In genomic region chr10:88926484-88927249, GRCh38 we compare ENCODE assay signal across 2 cellular contexts.
TF ChIP-seq lines count a peak whose summit lies in the region.

No MANE protein-coding gene starts in this region.

TF ChIP-seq in GM23338, 12 proteins besides CTCF, POLR2A, EP300 and RAD21 (continued from another document):
- TF ChIP-seq ETS1 (IDR thresholded peaks at IDR 0.05) (no peak), EZH2 (IDR thresholded peaks at IDR 0.05; ENCODE audit: low read depth, unreplicated experiment) (no peak), POLR2AphosphoS5 (IDR thresholded peaks at IDR 0.05; ENCODE audit: low read depth) (no peak), ZNF114 (CRISPR knock-in tag; IDR thresholded peaks at IDR 0.05) (no peak), JUNB (IDR thresholded peaks at IDR 0.05; ENCODE audit: unreplicated experiment) (no peak), CREB1 (CRISPR knock-in tag; IDR thresholded peaks at IDR 0.05; ENCODE audit: low read depth) (no peak), ZNF331 (CRISPR knock-in tag; IDR thresholded peaks at IDR 0.05; ENCODE audit: low read depth) (no peak), EZH2phosphoT487 (IDR thresholded peaks at IDR 0.05; ENCODE audit: unreplicated experiment) (no peak), NANOG (IDR thresholded peaks at IDR 0.05; ENCODE audit: borderline replicate concordance) (no peak), REST (IDR thresholded peaks at IDR 0.05; ENCODE audit: unreplicated experiment) (no peak)
- TF ChIP-seq, protein P1, sequence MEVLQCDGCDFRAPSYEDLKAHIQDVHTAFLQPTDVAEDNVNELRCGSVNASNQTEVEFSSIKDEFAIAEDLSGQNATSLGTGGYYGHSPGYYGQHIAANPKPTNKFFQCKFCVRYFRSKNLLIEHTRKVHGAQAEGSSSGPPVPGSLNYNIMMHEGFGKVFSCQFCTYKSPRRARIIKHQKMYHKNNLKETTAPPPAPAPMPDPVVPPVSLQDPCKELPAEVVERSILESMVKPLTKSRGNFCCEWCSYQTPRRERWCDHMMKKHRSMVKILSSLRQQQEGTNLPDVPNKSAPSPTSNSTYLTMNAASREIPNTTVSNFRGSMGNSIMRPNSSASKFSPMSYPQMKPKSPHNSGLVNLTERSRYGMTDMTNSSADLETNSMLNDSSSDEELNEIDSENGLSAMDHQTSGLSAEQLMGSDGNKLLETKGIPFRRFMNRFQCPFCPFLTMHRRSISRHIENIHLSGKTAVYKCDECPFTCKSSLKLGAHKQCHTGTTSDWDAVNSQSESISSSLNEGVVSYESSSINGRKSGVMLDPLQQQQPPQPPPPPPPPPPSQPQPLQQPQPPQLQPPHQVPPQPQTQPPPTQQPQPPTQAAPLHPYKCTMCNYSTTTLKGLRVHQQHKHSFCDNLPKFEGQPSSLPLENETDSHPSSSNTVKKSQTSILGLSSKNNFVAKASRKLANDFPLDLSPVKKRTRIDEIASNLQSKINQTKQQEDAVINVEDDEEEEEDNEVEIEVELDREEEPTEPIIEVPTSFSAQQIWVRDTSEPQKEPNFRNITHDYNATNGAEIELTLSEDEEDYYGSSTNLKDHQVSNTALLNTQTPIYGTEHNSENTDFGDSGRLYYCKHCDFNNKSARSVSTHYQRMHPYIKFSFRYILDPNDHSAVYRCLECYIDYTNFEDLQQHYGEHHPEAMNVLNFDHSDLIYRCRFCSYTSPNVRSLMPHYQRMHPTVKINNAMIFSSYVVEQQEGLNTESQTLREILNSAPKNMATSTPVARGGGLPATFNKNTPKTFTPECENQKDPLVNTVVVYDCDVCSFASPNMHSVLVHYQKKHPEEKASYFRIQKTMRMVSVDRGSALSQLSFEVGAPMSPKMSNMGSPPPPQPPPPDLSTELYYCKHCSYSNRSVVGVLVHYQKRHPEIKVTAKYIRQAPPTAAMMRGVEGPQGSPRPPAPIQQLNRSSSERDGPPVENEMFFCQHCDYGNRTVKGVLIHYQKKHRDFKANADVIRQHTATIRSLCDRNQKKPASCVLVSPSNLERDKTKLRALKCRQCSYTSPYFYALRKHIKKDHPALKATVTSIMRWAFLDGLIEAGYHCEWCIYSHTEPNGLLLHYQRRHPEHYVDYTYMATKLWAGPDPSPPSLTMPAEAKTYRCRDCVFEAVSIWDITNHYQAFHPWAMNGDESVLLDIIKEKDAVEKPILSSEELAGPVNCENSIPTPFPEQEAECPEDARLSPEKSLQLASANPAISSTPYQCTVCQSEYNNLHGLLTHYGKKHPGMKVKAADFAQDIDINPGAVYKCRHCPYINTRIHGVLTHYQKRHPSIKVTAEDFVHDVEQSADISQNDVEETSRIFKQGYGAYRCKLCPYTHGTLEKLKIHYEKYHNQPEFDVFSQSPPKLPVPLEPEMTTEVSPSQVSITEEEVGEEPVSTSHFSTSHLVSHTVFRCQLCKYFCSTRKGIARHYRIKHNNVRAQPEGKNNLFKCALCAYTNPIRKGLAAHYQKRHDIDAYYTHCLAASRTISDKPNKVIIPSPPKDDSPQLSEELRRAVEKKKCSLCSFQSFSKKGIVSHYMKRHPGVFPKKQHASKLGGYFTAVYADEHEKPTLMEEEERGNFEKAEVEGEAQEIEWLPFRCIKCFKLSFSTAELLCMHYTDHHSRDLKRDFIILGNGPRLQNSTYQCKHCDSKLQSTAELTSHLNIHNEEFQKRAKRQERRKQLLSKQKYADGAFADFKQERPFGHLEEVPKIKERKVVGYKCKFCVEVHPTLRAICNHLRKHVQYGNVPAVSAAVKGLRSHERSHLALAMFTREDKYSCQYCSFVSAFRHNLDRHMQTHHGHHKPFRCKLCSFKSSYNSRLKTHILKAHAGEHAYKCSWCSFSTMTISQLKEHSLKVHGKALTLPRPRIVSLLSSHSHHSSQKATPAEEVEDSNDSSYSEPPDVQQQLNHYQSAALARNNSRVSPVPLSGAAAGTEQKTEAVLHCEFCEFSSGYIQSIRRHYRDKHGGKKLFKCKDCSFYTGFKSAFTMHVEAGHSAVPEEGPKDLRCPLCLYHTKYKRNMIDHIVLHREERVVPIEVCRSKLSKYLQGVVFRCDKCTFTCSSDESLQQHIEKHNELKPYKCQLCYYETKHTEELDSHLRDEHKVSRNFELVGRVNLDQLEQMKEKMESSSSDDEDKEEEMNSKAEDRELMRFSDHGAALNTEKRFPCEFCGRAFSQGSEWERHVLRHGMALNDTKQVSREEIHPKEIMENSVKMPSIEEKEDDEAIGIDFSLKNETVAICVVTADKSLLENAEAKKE (CRISPR knock-in tag; IDR thresholded peaks at IDR 0.05) = no peak

TF ChIP-seq in SK-N-SH, 30 proteins besides CTCF, POLR2A, EP300 and RAD21 (continued from another document):
- TF ChIP-seq, protein P2, sequence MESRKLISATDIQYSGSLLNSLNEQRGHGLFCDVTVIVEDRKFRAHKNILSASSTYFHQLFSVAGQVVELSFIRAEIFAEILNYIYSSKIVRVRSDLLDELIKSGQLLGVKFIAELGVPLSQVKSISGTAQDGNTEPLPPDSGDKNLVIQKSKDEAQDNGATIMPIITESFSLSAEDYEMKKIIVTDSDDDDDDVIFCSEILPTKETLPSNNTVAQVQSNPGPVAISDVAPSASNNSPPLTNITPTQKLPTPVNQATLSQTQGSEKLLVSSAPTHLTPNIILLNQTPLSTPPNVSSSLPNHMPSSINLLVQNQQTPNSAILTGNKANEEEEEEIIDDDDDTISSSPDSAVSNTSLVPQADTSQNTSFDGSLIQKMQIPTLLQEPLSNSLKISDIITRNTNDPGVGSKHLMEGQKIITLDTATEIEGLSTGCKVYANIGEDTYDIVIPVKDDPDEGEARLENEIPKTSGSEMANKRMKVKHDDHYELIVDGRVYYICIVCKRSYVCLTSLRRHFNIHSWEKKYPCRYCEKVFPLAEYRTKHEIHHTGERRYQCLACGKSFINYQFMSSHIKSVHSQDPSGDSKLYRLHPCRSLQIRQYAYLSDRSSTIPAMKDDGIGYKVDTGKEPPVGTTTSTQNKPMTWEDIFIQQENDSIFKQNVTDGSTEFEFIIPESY (IDR thresholded peaks at IDR 0.05; ENCODE audit: borderline replicate concordance, low read depth) = no peak
- no peak for TF ChIP-seq FOSL2 (IDR thresholded peaks at IDR 0.05; ENCODE audit: borderline replicate concordance, low read depth)
- TF ChIP-seq, protein P3, sequence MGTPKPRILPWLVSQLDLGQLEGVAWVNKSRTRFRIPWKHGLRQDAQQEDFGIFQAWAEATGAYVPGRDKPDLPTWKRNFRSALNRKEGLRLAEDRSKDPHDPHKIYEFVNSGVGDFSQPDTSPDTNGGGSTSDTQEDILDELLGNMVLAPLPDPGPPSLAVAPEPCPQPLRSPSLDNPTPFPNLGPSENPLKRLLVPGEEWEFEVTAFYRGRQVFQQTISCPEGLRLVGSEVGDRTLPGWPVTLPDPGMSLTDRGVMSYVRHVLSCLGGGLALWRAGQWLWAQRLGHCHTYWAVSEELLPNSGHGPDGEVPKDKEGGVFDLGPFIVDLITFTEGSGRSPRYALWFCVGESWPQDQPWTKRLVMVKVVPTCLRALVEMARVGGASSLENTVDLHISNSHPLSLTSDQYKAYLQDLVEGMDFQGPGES (IDR thresholded peaks at IDR 0.05; ENCODE audit: low read depth, low read length) = no peak
- no peak for TF ChIP-seq SIN3A (IDR thresholded peaks at IDR 0.05; ENCODE audit: borderline replicate concordance, low read depth, low read length)
- TF ChIP-seq RFX5 (IDR thresholded peaks at IDR 0.05; ENCODE audit: low read length) = no peak
- TF ChIP-seq MXI1 (IDR thresholded peaks at IDR 0.05; ENCODE audit: low read depth, low read length) = no peak
- no peak for TF ChIP-seq TEAD4 (IDR thresholded peaks at IDR 0.05; ENCODE audit: borderline replicate concordance, insufficient read depth)
- TF ChIP-seq JUND (IDR thresholded peaks at IDR 0.05) = no peak
- TF ChIP-seq PBX3 (IDR thresholded peaks at IDR 0.05) = peak; percentile 55; the same call in 1 of the 2 replicates
- TF ChIP-seq RCOR1 (IDR thresholded peaks at IDR 0.05; ENCODE audit: low read length) = no peak
- peak; percentile 53; the same call in 1 of the 2 replicates for TF ChIP-seq POLR2AphosphoS5 (IDR thresholded peaks at IDR 0.05; ENCODE audit: low read depth, low read length)
- TF ChIP-seq GABPA (IDR thresholded peaks at IDR 0.05; ENCODE audit: low read depth) = no peak
- no peak for TF ChIP-seq GATA2 (CRISPR knock-in tag; IDR thresholded peaks at IDR 0.05)
- TF ChIP-seq, protein P4, sequence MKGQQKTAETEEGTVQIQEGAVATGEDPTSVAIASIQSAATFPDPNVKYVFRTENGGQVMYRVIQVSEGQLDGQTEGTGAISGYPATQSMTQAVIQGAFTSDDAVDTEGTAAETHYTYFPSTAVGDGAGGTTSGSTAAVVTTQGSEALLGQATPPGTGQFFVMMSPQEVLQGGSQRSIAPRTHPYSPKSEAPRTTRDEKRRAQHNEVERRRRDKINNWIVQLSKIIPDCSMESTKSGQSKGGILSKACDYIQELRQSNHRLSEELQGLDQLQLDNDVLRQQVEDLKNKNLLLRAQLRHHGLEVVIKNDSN (IDR thresholded peaks at IDR 0.05; ENCODE audit: borderline replicate concordance, low read depth) = no peak
- TF ChIP-seq, protein P5, sequence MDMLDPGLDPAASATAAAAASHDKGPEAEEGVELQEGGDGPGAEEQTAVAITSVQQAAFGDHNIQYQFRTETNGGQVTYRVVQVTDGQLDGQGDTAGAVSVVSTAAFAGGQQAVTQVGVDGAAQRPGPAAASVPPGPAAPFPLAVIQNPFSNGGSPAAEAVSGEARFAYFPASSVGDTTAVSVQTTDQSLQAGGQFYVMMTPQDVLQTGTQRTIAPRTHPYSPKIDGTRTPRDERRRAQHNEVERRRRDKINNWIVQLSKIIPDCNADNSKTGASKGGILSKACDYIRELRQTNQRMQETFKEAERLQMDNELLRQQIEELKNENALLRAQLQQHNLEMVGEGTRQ (IDR thresholded peaks at IDR 0.05; ENCODE audit: borderline replicate concordance, low read depth, low read length) = no peak
- TF ChIP-seq EZH2phosphoT487 (IDR thresholded peaks at IDR 0.05; ENCODE audit: borderline replicate concordance, low read depth) = no peak
- no peak for TF ChIP-seq NRF1 (IDR thresholded peaks at IDR 0.05; ENCODE audit: low read depth, low read length)
- TF ChIP-seq TAF1 (IDR thresholded peaks at IDR 0.05; ENCODE audit: borderline replicate concordance, low read depth, low read length) = no peak
- 0 out of 2 replicates have a peak, but pooled peaks have one; percentile 33 for TF ChIP-seq MAX (IDR thresholded peaks at IDR 0.05; ENCODE audit: low read depth)
- TF ChIP-seq MEF2A (IDR thresholded peaks at IDR 0.05; ENCODE audit: borderline replicate concordance, low read depth) = no peak
- TF ChIP-seq YY1 (IDR thresholded peaks at IDR 0.05; ENCODE audit: low read depth) = no peak
- TF ChIP-seq ELF1 (IDR thresholded peaks at IDR 0.05) = no peak
- no peak for TF ChIP-seq REST (IDR thresholded peaks at IDR 0.05; ENCODE audit: low read depth, low read length)
- TF ChIP-seq FOXM1 (IDR thresholded peaks at IDR 0.05; ENCODE audit: low read depth) = no peak
- TF ChIP-seq FOXJ3 (CRISPR knock-in tag; IDR thresholded peaks at IDR 0.05) = no peak
- TF ChIP-seq TCF12 (IDR thresholded peaks at IDR 0.05) = peak; percentile 91
